ENCODE assay signal across 8 cellular contexts in the genomic region with DNA sequence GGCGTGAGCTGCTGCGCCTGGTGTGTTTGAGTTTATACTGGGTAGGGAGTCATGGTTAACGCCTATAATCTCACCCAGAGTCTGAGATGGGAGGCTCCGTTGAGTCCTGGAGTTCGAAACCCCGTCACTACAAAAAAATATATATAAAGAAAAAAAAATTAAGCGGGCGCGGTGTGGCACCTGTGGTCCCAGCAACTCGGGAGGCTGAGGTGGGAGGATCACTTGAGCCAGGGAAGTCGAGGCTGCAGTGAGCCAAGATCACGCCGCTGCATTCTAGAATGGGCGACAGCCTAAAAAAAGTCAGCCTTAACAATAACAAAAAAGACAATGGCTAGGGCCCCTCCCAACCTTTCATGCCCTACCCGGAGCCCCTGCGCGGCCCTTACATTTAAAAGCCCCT. TPM values are rescaled to one million over a fixed set of nuclear protein-coding genes. Genes with fewer than 3 reads are reported as not detected.
DNase-seq lines count a peak whose midpoint lies in the region; ATAC-seq, FAIRE-seq and TF ChIP-seq lines count a peak whose summit lies in the region.

No MANE protein-coding gene starts in this region.

- peaks cover 0 to 2% of the 10 kb centered on the region in 2 donors for H3K27me3 Mint-ChIP-seq in CD8-positive, alpha-beta memory T cell

- H3K4me1 ChIP-seq in CD8-positive, alpha-beta memory T cell (ENCODE audit: insufficient read depth, low read length) = peaks cover 23% of the 10 kb centered on the region
- H3K4me1 ChIP-seq in Peyer's patch (peaks cover 0 to 9% (median 4%) of the 10 kb centered on the region in 4 donors), pancreas (peaks cover 0 to 7% (median 4%) of the 10 kb centered on the region in 3 donors)

- H3K27ac Mint-ChIP-seq in CD8-positive, alpha-beta memory T cell = peak overlapping the region; percentile 92 to 100 (median 98)

- no peak for DNase-seq in CD8-positive, alpha-beta memory T cell
- DNase-seq in Peyer's patch (no peak), epithelial cell of esophagus (ENCODE audit: low read depth) (no peak), pancreas (peak in 1 of 6 donors; percentile 18), DMS79 treated with DMSO at 0.1 percent for 48 hours (lab: John Stamatoyannopoulos, UW) (no peak), NOMO-1 (lab: John Stamatoyannopoulos, UW; ENCODE audit: unreplicated experiment in 2 of 2) (no peak), cerebellar nuclear complex (lab: John Stamatoyannopoulos, UW) (no peak)

- H3K4me3 Mint-ChIP-seq in CD8-positive, alpha-beta memory T cell = peak overlapping the region; percentile 82 to 98 (median 87)

- peaks cover 0 to 2% (median 0%) of the 10 kb centered on the region in 3 donors for H3K36me3 Mint-ChIP-seq in CD8-positive, alpha-beta memory T cell

- H3K27ac ChIP-seq in CD8-positive, alpha-beta memory T cell (ENCODE audit: low read depth, low read length) = peak overlapping the region; percentile 92
- peak overlapping the region; percentile 63 to 86 (median 82) for H3K27ac ChIP-seq in Peyer's patch
- peak overlapping the region; percentile 75 to 95 (median 82) for H3K27ac ChIP-seq in pancreas

- no peaks in the 10 kb centered on the region for H3K36me3 ChIP-seq in CD8-positive, alpha-beta memory T cell (ENCODE audit: insufficient read depth, low read length)
- H3K36me3 ChIP-seq in Peyer's patch (no peaks in the 10 kb centered on the region), pancreas (no peaks in the 10 kb centered on the region)

- intact Hi-C loops in pancreas (cut with DNase I) = no loop called here

- peaks cover 18 to 22% (median 19%) of the 10 kb centered on the region in 3 donors for H3K4me1 Mint-ChIP-seq in CD8-positive, alpha-beta memory T cell

- no peak for ATAC-seq in pancreas
- ATAC-seq in HG03025 (IDR thresholded peaks at IDR 0.05; ENCODE audit: low FRiP score, unreplicated experiment) = no peak

- POLR2A ChIA-PET in CD8-positive, alpha-beta memory T cell (lab: Charles Lee) = interaction anchor here (0.6 to 1.0 kb wide), 7 partner anchors 17 to 568 kb away, joined by 3 to 10 read pairs (median 5); a partner anchor contains a TSS

- no peaks in the 10 kb centered on the region for H3K27me3 ChIP-seq in CD8-positive, alpha-beta memory T cell (ENCODE audit: insufficient read depth, low read length, poor library complexity, severe bottlenecking)
- no peaks in the 10 kb centered on the region for H3K27me3 ChIP-seq in Peyer's patch
- no peaks in the 10 kb centered on the region for H3K27me3 ChIP-seq in pancreas

- no peaks in the 10 kb centered on the region for H3K9me3 ChIP-seq in CD8-positive, alpha-beta memory T cell (ENCODE audit: low read length)
- H3K9me3 ChIP-seq in Peyer's patch (no peaks in the 10 kb centered on the region), pancreas (no peaks in the 10 kb centered on the region)

- TF ChIP-seq POLR2A in Peyer's patch (IDR thresholded peaks at IDR 0.05) = no peak

- no peak for TF ChIP-seq CTCF in Peyer's patch (IDR thresholded peaks at IDR 0.05)
- TF ChIP-seq CTCF in epithelial cell of esophagus (IDR thresholded peaks at IDR 0.05; ENCODE audit: insufficient read depth, low read depth, low read length, missing control alignments) = no peak
- TF ChIP-seq CTCF in pancreas (IDR thresholded peaks at IDR 0.05) = no peak

- no peak for FAIRE-seq in pancreas (lab: Jason Lieb, UNC)

- H3K9me3 Mint-ChIP-seq in CD8-positive, alpha-beta memory T cell = no peaks in the 10 kb centered on the region

- CTCF ChIA-PET in CD8-positive, alpha-beta memory T cell (lab: Charles Lee) = interaction anchor here (1.0 to 2.0 kb wide), 3 partner anchors 18 to 64 kb away, joined by 3 to 7 read pairs (median 4); a partner anchor contains a TSS

- 80 to 83% methylated on average over 17 of the region's 17 CpGs for WGBS in pancreas, 2 donors

- peak overlapping the region; percentile 69 for H3K4me3 ChIP-seq in CD8-positive, alpha-beta memory T cell (ENCODE audit: low read length)
- H3K4me3 ChIP-seq in Peyer's patch = peak overlapping the region; percentile 54 to 66 (median 62)
- peak overlapping the region; percentile 90 for H3K4me3 ChIP-seq in epithelial cell of esophagus (ENCODE audit: low read length)
- peak overlapping the region; percentile 12 to 59 (median 44) for H3K4me3 ChIP-seq in pancreas

RNA-seq across cellular contexts. Expression of a gene that starts 17.2 kb away (rescaled TPM):
- 10 to 100 TPM; 87.5 to 92.5 TPM for total RNA-seq in CD8-positive, alpha-beta memory T cell
- 29.7 TPM for polyA plus RNA-seq in CD8-positive, alpha-beta memory T cell
- total RNA-seq in Peyer's patch = 100 to 1,000 TPM in 1 of 4 donors, 10 to 100 TPM in 3; 45.5 to 107 (median 65.0) TPM
- 10 to 100 TPM; 23.5 to 44.8 (median 26.8) TPM for total RNA-seq in pancreas
- 100 to 1,000 TPM; 120 to 164 TPM for polyA plus RNA-seq in pancreas

RNA-seq across cellular contexts. Expression of a gene that starts 23.3 kb away (rescaled TPM):
- total RNA-seq in CD8-positive, alpha-beta memory T cell = 10 to 100 TPM; 14.6 to 15.7 TPM
- polyA plus RNA-seq in CD8-positive, alpha-beta memory T cell = 13.7 TPM
- total RNA-seq in Peyer's patch = 10 to 100 TPM in 2 of 4 donors, 1 to 10 TPM in 2; 7.5 to 12.5 (median 9.9) TPM
- 1 to 10 TPM; 4.2 to 6.1 (median 5.4) TPM for total RNA-seq in pancreas
- polyA plus RNA-seq in pancreas = 1 to 10 TPM; 2.9 to 4.4 TPM

RNA-seq across cellular contexts. Expression of a gene that starts 24.7 kb away (rescaled TPM):
- total RNA-seq in CD8-positive, alpha-beta memory T cell = 100 to 1,000 TPM; 115 to 124 TPM
- 7.1 TPM for polyA plus RNA-seq in CD8-positive, alpha-beta memory T cell
- total RNA-seq in Peyer's patch (100 to 1,000 TPM in 1 of 4 donors, 10 to 100 TPM in 3; 51.2 to 167 (median 72.2) TPM), pancreas (10 to 100 TPM; 16.1 to 40.4 (median 21.9) TPM)
- polyA plus RNA-seq in pancreas = 10 to 100 TPM; 47.0 to 60.0 TPM

RNA-seq across cellular contexts. Expression of a gene that starts 48.0 kb away (rescaled TPM):
- 10 to 100 TPM; 10.9 to 13.0 TPM for total RNA-seq in CD8-positive, alpha-beta memory T cell
- 4.8 TPM for polyA plus RNA-seq in CD8-positive, alpha-beta memory T cell
- total RNA-seq in Peyer's patch = 10 to 100 TPM; 13.7 to 55.0 (median 29.3) TPM
- 10 to 100 TPM in 1 of 6 donors, 1 to 10 TPM in 5; 7.1 to 12.1 (median 8.1) TPM for total RNA-seq in pancreas
- 1 to 10 TPM; 6.3 to 8.4 TPM for polyA plus RNA-seq in pancreas
